Comparison of ENCODE assay signal across 12 cellular contexts in genomic region chr18:70363861-70364260, GRCh38.
DNase-seq lines count a peak whose midpoint lies in the region; ATAC-seq and TF ChIP-seq lines count a peak whose summit lies in the region.
"Had no signal": no experiment of that assay in that cellular context is flagged by ENCODE, and none has a peak within 500 bp of the region (broad histone marks: within the 10 kb centered on the region; RNA-seq: fewer than 3 reads in every experiment).

No MANE protein-coding gene starts in this region.

- no peak overlapping the region for H3K4me3 ChIP-seq in right lobe of liver
- H3K4me3 ChIP-seq in esophagus squamous epithelium, result no peak overlapping the region

- intact Hi-C loops in right lobe of liver (cut with DNase I) (no loop called here), esophagus squamous epithelium (cut with DNase I) (no loop called here)

- ATAC-seq in right lobe of liver (peak; percentile 71 to 86 (median 82)), GM21576 (IDR thresholded peaks at IDR 0.05; ENCODE audit: unreplicated experiment) (no peak)
- ATAC-seq: left ventricle myocardium superior had no signal

- no peaks in the 10 kb centered on the region for H3K27me3 ChIP-seq in right lobe of liver
- H3K27me3 ChIP-seq in esophagus squamous epithelium, result no peaks in the 10 kb centered on the region

- no peak for TF ChIP-seq POLR2A in right lobe of liver (IDR thresholded peaks at IDR 0.05)
- TF ChIP-seq POLR2A in esophagus squamous epithelium (IDR thresholded peaks at IDR 0.05), result no peak

- DNase-seq in AG20443 (ENCODE audit: low spot score) (peak; percentile 22), OCI-M1 (lab: John Stamatoyannopoulos, UW) (peak; percentile 50), dermis blood vessel endothelial cell (peak; percentile 62), right lobe of liver (no peak), cortex of kidney (lab: John Stamatoyannopoulos, UW) (no peak), esophagus squamous epithelium (lab: John Stamatoyannopoulos, UW) (no peak), NOMO-1 treated with DMSO at 0.1 percent for 48 hours (lab: John Stamatoyannopoulos, UW; ENCODE audit: unreplicated experiment) (no peak)
- DNase-seq: activated CD4-positive, alpha-beta T cell treated with anti-CD3 and anti-CD28 coated beads, Interleukin-2, amount 50 U/mL, for 48 hours; activated naive CD4-positive, alpha-beta T cell; left ventricle myocardium superior; T-helper 1 cell had no signal

- H3K27ac ChIP-seq in right lobe of liver (peak overlapping the region; percentile 14 to 56 (median 19)), esophagus squamous epithelium (no peak overlapping the region)

- H3K9me3 ChIP-seq in right lobe of liver (no peaks in the 10 kb centered on the region), esophagus squamous epithelium (no peaks in the 10 kb centered on the region)

- no peaks in the 10 kb centered on the region for H3K36me3 ChIP-seq in right lobe of liver
- no peaks in the 10 kb centered on the region for H3K36me3 ChIP-seq in esophagus squamous epithelium

- TF ChIP-seq CTCF in right lobe of liver (IDR thresholded peaks at IDR 0.05), result no peak
- no peak for TF ChIP-seq CTCF in esophagus squamous epithelium (IDR thresholded peaks at IDR 0.05)

- 62% methylated on average over 2 of the region's 2 CpGs for WGBS in right lobe of liver (ENCODE audit: insufficient coverage, low coverage, low lambda C conversion rate, missing lambda C conversion rate)
- 66 to 69% methylated on average over 2 of the region's 2 CpGs for WGBS in esophagus squamous epithelium, 2 donors

- H3K4me1 ChIP-seq in right lobe of liver, result peaks cover 0 to 26% (median 11%) of the 10 kb centered on the region in 4 donors
- no peaks in the 10 kb centered on the region for H3K4me1 ChIP-seq in esophagus squamous epithelium

Comparison
In these comparisons a context has a peak if more than half of its experiments do, and no peak if none do; other contexts are left out.
1. DNase-seq: peak in AG20443 (single experiment), OCI-M1 (single experiment) and dermis blood vessel endothelial cell (single experiment); none in right lobe of liver (0 of 3), cortex of kidney (single experiment), esophagus squamous epithelium (single experiment) and NOMO-1 treated with DMSO at 0.1 percent for 48 hours (single experiment).
2. H3K27ac ChIP-seq: peak in right lobe of liver (3 of 3); none in esophagus squamous epithelium (0 of 4).